Comparison of ENCODE assay signal across 20 cellular contexts in the genomic region with DNA sequence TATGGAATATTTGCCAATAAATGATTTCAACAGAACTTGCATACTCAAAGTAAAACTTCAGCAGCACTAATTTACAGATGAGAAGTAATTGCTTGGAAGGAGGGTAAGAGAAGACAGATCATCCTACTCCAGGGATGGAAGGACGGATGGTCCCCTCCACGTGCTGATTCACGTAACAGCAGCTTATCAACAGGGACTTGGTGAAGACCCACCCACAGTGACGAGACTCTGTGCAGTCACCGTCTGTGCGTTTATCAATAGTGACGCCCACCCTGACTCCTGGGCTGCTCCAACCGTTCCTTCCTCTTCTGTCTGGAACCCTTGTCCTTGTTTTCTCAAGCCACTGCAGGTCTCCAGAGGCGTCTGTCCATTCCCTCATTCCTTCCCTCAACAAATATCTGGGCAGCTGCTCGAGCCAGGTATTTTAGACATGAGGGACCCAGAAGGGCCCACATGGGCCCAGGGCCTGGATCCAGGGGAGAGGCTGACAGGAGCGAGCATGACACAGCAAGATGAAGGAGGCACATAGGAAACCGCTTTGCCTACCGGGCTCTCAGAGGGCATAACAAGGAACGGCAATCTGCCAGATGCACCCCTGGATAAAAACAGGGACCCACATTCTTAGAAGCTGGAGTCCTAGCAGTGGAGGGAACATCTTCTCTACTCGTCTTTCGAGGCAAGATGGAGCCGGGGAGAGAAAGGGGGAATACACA. TPM values are rescaled to one million over a fixed set of nuclear protein-coding genes. Genes with fewer than 3 reads are reported as not detected.
A peak's percentile ranks its signal among the peaks of the same experiment; 100 is the strongest.
DNase-seq lines count a peak whose midpoint lies in the region; ATAC-seq, FAIRE-seq and TF ChIP-seq lines count a peak whose summit lies in the region.
"Had no signal": no experiment of that assay in that cellular context is flagged by ENCODE, and none has a peak within 500 bp of the region (broad histone marks: within the 10 kb centered on the region; RNA-seq: fewer than 3 reads in every experiment).

No MANE protein-coding gene starts in this region.

- TF ChIP-seq POLR2A in gastrocnemius medialis (IDR thresholded peaks at IDR 0.05) = no peak

- ATAC-seq in left lobe of liver = no peak
- no peak for ATAC-seq in gastrocnemius medialis
- ATAC-seq in HG02973 (IDR thresholded peaks at IDR 0.05; ENCODE audit: unreplicated experiment) = no peak
- ATAC-seq: PC-3; stimulated activated naive B cell treated with anti-CD40 and anti-IgM and Interleukin-4, amounts not matched to agents 10 μg/mL and 1 μg/mL and 100 μg/mL, for 72 hours had no signal

- TF ChIP-seq CTCF in gastrocnemius medialis (IDR thresholded peaks at IDR 0.05 in 4 of 5, conservative IDR thresholded peaks at IDR 0.05 in 1 of 5) (no peak), GM13976 (IDR thresholded peaks at IDR 0.05; ENCODE audit: borderline replicate concordance, control extremely low read depth, extremely low read depth, insufficient read depth, missing control alignments) (no peak)

- H3K9me3 Mint-ChIP-seq in CD8-positive, alpha-beta memory T cell = no peaks in the 10 kb centered on the region
- H3K9me3 Mint-ChIP-seq: activated CD8-positive, alpha-beta T cell treated with anti-CD3 and anti-CD28 coated beads for 36 hours; activated naive CD8-positive, alpha-beta T cell treated with anti-CD3 and anti-CD28 coated beads, Interleukin-2, amount 10 ng/mL, durations not matched to agents 7 days and 5 days; stimulated activated naive B cell treated with anti-CD40 and anti-IgM and Interleukin-4, amounts not matched to agents 10 μg/mL and 1 μg/mL and 100 μg/mL, for 72 hours had no signal

- POLR2A ChIA-PET in CD8-positive, alpha-beta memory T cell (lab: Charles Lee) = no interaction called here

- H3K9me3 ChIP-seq in CD8-positive, alpha-beta memory T cell (ENCODE audit: low read length) = no peaks in the 10 kb centered on the region
- H3K9me3 ChIP-seq in gastrocnemius medialis = no peaks in the 10 kb centered on the region
- H3K9me3 ChIP-seq: thyroid gland had no signal

- H3K36me3 Mint-ChIP-seq in CD8-positive, alpha-beta memory T cell = no peaks in the 10 kb centered on the region
- H3K36me3 Mint-ChIP-seq: activated naive CD8-positive, alpha-beta T cell treated with anti-CD3 and anti-CD28 coated beads, Interleukin-2, amount 10 ng/mL, durations not matched to agents 7 days and 5 days; stimulated activated naive B cell treated with anti-CD40 and anti-IgM and Interleukin-4, amounts not matched to agents 10 μg/mL and 1 μg/mL and 100 μg/mL, for 72 hours had no signal

- H3K36me3 ChIP-seq in CD8-positive, alpha-beta memory T cell (ENCODE audit: insufficient read depth, low read length) = no peaks in the 10 kb centered on the region
- H3K36me3 ChIP-seq in gastrocnemius medialis = no peaks in the 10 kb centered on the region
- H3K36me3 ChIP-seq: thyroid gland had no signal

- intact Hi-C loops in gastrocnemius medialis (cut with DNase I; ENCODE audit: low total_unique reads) = loop anchor here (10.0 kb wide), 1 partner anchor 189 kb away; no protein-coding TSS in a partner anchor

- peak overlapping the region; percentile 38 for H3K27ac ChIP-seq in CD8-positive, alpha-beta memory T cell (ENCODE audit: low read depth, low read length)
- H3K27ac ChIP-seq in cingulate gyrus (ENCODE audit: low read depth, low read length) = peak overlapping the region; percentile 91
- peak overlapping the region; percentile 78 to 94 (median 88) for H3K27ac ChIP-seq in gastrocnemius medialis
- H3K27ac ChIP-seq: C4-2B, thyroid gland had no signal

- no peaks in the 10 kb centered on the region for H3K27me3 ChIP-seq in CD8-positive, alpha-beta memory T cell (ENCODE audit: insufficient read depth, low read length, poor library complexity, severe bottlenecking)
- no peaks in the 10 kb centered on the region for H3K27me3 ChIP-seq in gastrocnemius medialis
- H3K27me3 ChIP-seq: thyroid gland had no signal

- DNase-seq in CD8-positive, alpha-beta memory T cell = no peak
- peak; percentile 38 for DNase-seq in left lobe of liver (ENCODE audit: low spot score)
- DNase-seq in gastrocnemius medialis = no peak
- DNase-seq in GM19239 (ENCODE audit: insufficient read length, low spot score) = no peak
- no peak for DNase-seq in GM13976 (ENCODE audit: low spot score)
- DNase-seq in iPS-NIHi11 (ENCODE audit: low spot score) = no peak
- DNase-seq: activated effector memory CD4-positive, alpha-beta T cell treated with anti-CD3 and anti-CD28 coated beads, Interleukin-2, amount 50 U/mL, for 16 hours; activated naive CD8-positive, alpha-beta T cell treated with anti-CD3 and anti-CD28 coated beads, Interleukin-2, amount 10 ng/mL, durations not matched to agents 7 days and 5 days; effector memory CD4-positive, alpha-beta T cell; NCI-H2081; PC-3; stimulated activated CD4-positive, alpha-beta T cell treated with anti-CD3 and anti-CD28 coated beads, Interleukin-4, amount 100 ng/mL, for 24 hours; stimulated activated naive B cell treated with anti-CD40 and anti-IgM and Interleukin-4, amounts not matched to agents 10 μg/mL and 1 μg/mL and 100 μg/mL, for 72 hours had no signal

- H3K27me3 Mint-ChIP-seq in CD8-positive, alpha-beta memory T cell = peaks cover 8 to 49% of the 10 kb centered on the region in 2 donors

- no peak overlapping the region for H3K4me3 Mint-ChIP-seq in CD8-positive, alpha-beta memory T cell
- H3K4me3 Mint-ChIP-seq: activated CD8-positive, alpha-beta T cell treated with anti-CD3 and anti-CD28 coated beads for 36 hours; activated naive CD8-positive, alpha-beta T cell treated with anti-CD3 and anti-CD28 coated beads, Interleukin-2, amount 10 ng/mL, durations not matched to agents 7 days and 5 days; stimulated activated naive B cell treated with anti-CD40 and anti-IgM and Interleukin-4, amounts not matched to agents 10 μg/mL and 1 μg/mL and 100 μg/mL, for 72 hours had no signal

- CTCF ChIA-PET in CD8-positive, alpha-beta memory T cell (lab: Charles Lee) = no interaction called here

- H3K4me1 Mint-ChIP-seq in CD8-positive, alpha-beta memory T cell = no peaks in the 10 kb centered on the region

- in situ Hi-C loops in gastrocnemius medialis (cut with MboI; ENCODE audit: low sequenced_read_pairs in 4 of 4) = no loop called here
- in situ Hi-C loops in GM13976 (cut with MboI; ENCODE audit: low sequenced_read_pairs, unreplicated experiment) = no loop called here

- no peak overlapping the region for H3K27ac Mint-ChIP-seq in CD8-positive, alpha-beta memory T cell
- H3K27ac Mint-ChIP-seq: activated CD8-positive, alpha-beta T cell treated with anti-CD3 and anti-CD28 coated beads for 36 hours; activated naive CD8-positive, alpha-beta T cell treated with anti-CD3 and anti-CD28 coated beads, Interleukin-2, amount 10 ng/mL, durations not matched to agents 7 days and 5 days; stimulated activated naive B cell treated with anti-CD40 and anti-IgM and Interleukin-4, amounts not matched to agents 10 μg/mL and 1 μg/mL and 100 μg/mL, for 72 hours had no signal

- FAIRE-seq in GM19239 (lab: Jason Lieb, UNC) = no peak
- FAIRE-seq: D721Med, islet of Langerhans had no signal

- no peak overlapping the region for H3K4me3 ChIP-seq in CD8-positive, alpha-beta memory T cell (ENCODE audit: low read length)
- no peak overlapping the region for H3K4me3 ChIP-seq in gastrocnemius medialis
- H3K4me3 ChIP-seq: thyroid gland had no signal

- H3K4me1 ChIP-seq in CD8-positive, alpha-beta memory T cell (ENCODE audit: insufficient read depth, low read length) = no peaks in the 10 kb centered on the region
- H3K4me1 ChIP-seq in gastrocnemius medialis = peaks cover 24 to 34% of the 10 kb centered on the region in 2 donors

RNA-seq across cellular contexts. Expression of gene PCSK6, which starts 33.3 kb away (rescaled TPM):
- total RNA-seq in CD8-positive, alpha-beta memory T cell = under 1 TPM; 0.74 to 0.95 TPM
- 1.7 TPM for polyA plus RNA-seq in CD8-positive, alpha-beta memory T cell
- 180 TPM for total RNA-seq in left lobe of liver
- 10 to 100 TPM; 12.8 to 46.0 (median 23.6) TPM for total RNA-seq in gastrocnemius medialis

Comparison
In these comparisons a context has a peak if more than half of its experiments do, and no peak if none do; other contexts are left out.
1. H3K27ac ChIP-seq: peak in every context shown above with its lines; median percentile 91 in cingulate gyrus; 88 in gastrocnemius medialis; 38 in CD8-positive, alpha-beta memory T cell.
2. RNA of gene PCSK6, which starts 33.3 kb away (total RNA-seq): 180 TPM in left lobe of liver (single experiment) and 12.8 to 46.0 TPM in gastrocnemius medialis; 0.74 to 0.95 TPM in CD8-positive, alpha-beta memory T cell; every median in the first group is over 4 times any median in the second.